In genomic region chr4:13626492-13627184, GRCh38 we compare ENCODE assay signal across 8 cellular contexts. TPM values are rescaled to one million over a fixed set of nuclear protein-coding genes. Genes with fewer than 3 reads are reported as not detected.
DNase-seq lines count a peak whose midpoint lies in the region; ATAC-seq and TF ChIP-seq lines count a peak whose summit lies in the region.

No MANE protein-coding gene starts in this region.

- no peaks in the 10 kb centered on the region for H3K9me3 ChIP-seq in Peyer's patch
- H3K9me3 ChIP-seq in esophagus (ENCODE audit: control insufficient read depth in 2 of 2, insufficient read depth in 1 of 2, low read depth in 1 of 2, low read length in 1 of 2), result no peaks in the 10 kb centered on the region
- H3K9me3 ChIP-seq in prostate gland, result no peaks in the 10 kb centered on the region

- H3K4me1 ChIP-seq in Peyer's patch, result peaks cover 0 to 27% (median 2%) of the 10 kb centered on the region in 4 donors
- peaks cover 0 to 3% of the 10 kb centered on the region in 2 donors for H3K4me1 ChIP-seq in esophagus (ENCODE audit: control insufficient read depth in 2 of 2, insufficient read depth in 2 of 2, low read length in 1 of 2)
- no peaks in the 10 kb centered on the region for H3K4me1 ChIP-seq in prostate gland (replicated peaks)

- no peaks in the 10 kb centered on the region for H3K27me3 ChIP-seq in GM06990 (replicated peaks; ENCODE audit: control insufficient read depth, insufficient read depth, low read length)
- H3K27me3 ChIP-seq in Peyer's patch, result no peaks in the 10 kb centered on the region
- H3K27me3 ChIP-seq in esophagus (ENCODE audit: control insufficient read depth in 1 of 2, insufficient read depth in 2 of 2, low read length in 2 of 2), result no peaks in the 10 kb centered on the region
- H3K27me3 ChIP-seq in prostate gland (replicated peaks; ENCODE audit: insufficient read depth), result no peaks in the 10 kb centered on the region

- H3K36me3 ChIP-seq in GM06990 (ENCODE audit: control insufficient read depth, insufficient read depth, low read length) (no peaks in the 10 kb centered on the region), Peyer's patch (no peaks in the 10 kb centered on the region), esophagus (ENCODE audit: control insufficient read depth in 2 of 2, insufficient read depth in 2 of 2, low read length in 1 of 2) (no peaks in the 10 kb centered on the region), prostate gland (no peaks in the 10 kb centered on the region)

- TF ChIP-seq CTCF in GM06990 (IDR thresholded peaks at IDR 0.05; ENCODE audit: insufficient read depth, low read length, poor library complexity, severe bottlenecking) (no peak), Peyer's patch (IDR thresholded peaks at IDR 0.05) (no peak), prostate gland (IDR thresholded peaks at IDR 0.05) (no peak)

- DNase-seq in GM06990 (ENCODE audit: extremely low read depth, insufficient read length), result no peak
- DNase-seq in Peyer's patch, result no peak
- no peak for DNase-seq in prostate gland (ENCODE audit: low spot score)
- DNase-seq in NCI-H2227 (lab: John Stamatoyannopoulos, UW; ENCODE audit: unreplicated experiment), result no peak
- no peak for DNase-seq in head of caudate nucleus

- intact Hi-C loops in prostate gland (cut with DNase I) (no loop called here), head of caudate nucleus (cut with DNase I) (no loop called here)

- TF ChIP-seq POLR2A in Peyer's patch (IDR thresholded peaks at IDR 0.05), result no peak
- TF ChIP-seq POLR2A in prostate gland (IDR thresholded peaks at IDR 0.05), result no peak

- ATAC-seq in GM19324 (IDR thresholded peaks at IDR 0.05; ENCODE audit: low FRiP score, unreplicated experiment) (no peak), GM21825 (IDR thresholded peaks at IDR 0.05; ENCODE audit: unreplicated experiment) (no peak)

- H3K27ac ChIP-seq in Peyer's patch, result peak overlapping the region; percentile 89 to 96 (median 92)
- H3K27ac ChIP-seq in esophagus (ENCODE audit: low read depth in 2 of 2, low read length in 1 of 2), result peak overlapping the region; percentile 96 to 98
- no peak overlapping the region for H3K27ac ChIP-seq in prostate gland

- peak overlapping the region; percentile 97 for H3K4me3 ChIP-seq in GM06990 (replicated peaks; ENCODE audit: low read depth, low read length)
- H3K4me3 ChIP-seq in Peyer's patch, result peak overlapping the region; percentile 71 to 96 (median 74)
- peak overlapping the region; percentile 87 to 93 for H3K4me3 ChIP-seq in esophagus (ENCODE audit: low read depth in 1 of 2, low read length in 2 of 2)
- H3K4me3 ChIP-seq in prostate gland, result peak overlapping the region; percentile 61 to 67

- 3% methylated on average over 9 of the region's 9 CpGs for WGBS in esophagus, 2 donors
- WGBS in prostate gland, result 3% methylated on average over 9 of the region's 9 CpGs

RNA-seq across cellular contexts. Expression of gene BOD1L1, which starts 0.9 kb away (rescaled TPM):
- total RNA-seq in Peyer's patch, result 100 to 1,000 TPM in 1 of 4 donors, 10 to 100 TPM in 3; 41.0 to 113 (median 49.2) TPM
- polyA plus RNA-seq in esophagus, result 1 to 10 TPM; 8.0 to 9.0 TPM
- total RNA-seq in prostate gland, result 10 to 100 TPM; 27.7 to 73.6 TPM

Comparison
In these comparisons a context has a peak if more than half of its experiments do, and no peak if none do; other contexts are left out.
1. H3K27ac ChIP-seq: peak in Peyer's patch (4 of 4) and esophagus (2 of 2); none in prostate gland (0 of 2).
2. Peak in every context shown above with its lines, with median percentiles within 50 percentile points of each other: H3K4me3 ChIP-seq.